26 cellular contexts compared by ENCODE assay signal in the genomic region with DNA sequence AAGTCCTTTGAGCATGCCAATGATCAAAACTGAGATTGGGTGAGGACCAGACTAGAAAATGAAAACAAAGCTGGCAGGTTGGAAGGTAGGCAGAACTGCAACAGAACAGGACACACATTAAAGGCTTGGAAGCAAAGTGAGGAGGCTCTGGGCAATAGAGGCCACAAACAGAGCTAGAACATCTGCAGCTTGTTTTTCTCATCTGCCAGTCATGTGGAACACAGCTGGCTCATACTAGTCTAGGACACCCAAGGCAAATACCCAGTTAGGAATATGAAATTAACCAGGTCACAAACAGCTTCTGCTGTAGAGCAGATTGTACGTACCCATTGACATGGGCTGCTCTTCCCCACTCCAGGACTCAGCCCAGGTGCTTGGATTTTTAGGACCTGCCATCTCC.
DNase-seq lines count a peak whose midpoint lies in the region; ATAC-seq and TF ChIP-seq lines count a peak whose summit lies in the region.
"Had no signal": no experiment of that assay in that cellular context is flagged by ENCODE, and none has a peak within 500 bp of the region (broad histone marks: within the 10 kb centered on the region; RNA-seq: fewer than 3 reads in every experiment).

No MANE protein-coding gene starts in this region.

- H3K4me1 Mint-ChIP-seq in T-helper 2 cell treated with Interferon-gamma antibody and Interleukin-4, amounts not matched to agents 5 μg/mL and 100 μg/mL, for 36 hours (ENCODE audit: low read depth): peaks cover 12% of the 10 kb centered on the region
- H3K4me1 Mint-ChIP-seq in naive thymus-derived CD4-positive, alpha-beta T cell: peaks cover 4 to 50% (median 39%) of the 10 kb centered on the region in 7 donors
- H3K4me1 Mint-ChIP-seq: brain had no signal

- H3K27ac ChIP-seq in SK-N-SH (ENCODE audit: low read depth in 2 of 2, low read length in 1 of 2): no peak overlapping the region
- no peak overlapping the region for H3K27ac ChIP-seq in naive thymus-derived CD4-positive, alpha-beta T cell (ENCODE audit: low read depth, low read length)
- H3K27ac ChIP-seq: left ventricle myocardium inferior, neutrophil, psoas muscle, thoracic aorta had no signal

- no peak for TF ChIP-seq RAD21 in SK-N-SH (IDR thresholded peaks at IDR 0.05; ENCODE audit: low read length)

- peak overlapping the region; percentile 1 for H3K27ac Mint-ChIP-seq in T-helper 2 cell treated with Interferon-gamma antibody and Interleukin-4, amounts not matched to agents 5 μg/mL and 100 μg/mL, for 36 hours
- peak overlapping the region in 8 of 9 donors; percentile 58 to 92 (median 70) for H3K27ac Mint-ChIP-seq in naive thymus-derived CD4-positive, alpha-beta T cell
- H3K27ac Mint-ChIP-seq: activated T-helper 2 cell treated with anti-CD3 and anti-CD28 coated beads, Interferon-gamma antibody, Interleukin-2, Interleukin-4, amounts not matched to agents 10 μg/mL and 5 μg/mL and 100 μg/mL, durations not matched to agents 14 hours and 24 hours and 36 hours; brain had no signal

- no peaks in the 10 kb centered on the region for H3K27me3 Mint-ChIP-seq in T-helper 2 cell treated with Interferon-gamma antibody and Interleukin-4, amounts not matched to agents 5 μg/mL and 100 μg/mL, for 36 hours (ENCODE audit: low read depth)
- H3K27me3 Mint-ChIP-seq in naive thymus-derived CD4-positive, alpha-beta T cell: no peaks in the 10 kb centered on the region
- H3K27me3 Mint-ChIP-seq: brain had no signal

- no peaks in the 10 kb centered on the region for H3K9me3 ChIP-seq in SK-N-SH
- no peaks in the 10 kb centered on the region for H3K9me3 ChIP-seq in naive thymus-derived CD4-positive, alpha-beta T cell (ENCODE audit: control insufficient read depth in 2 of 3, low read length in 3 of 3)
- H3K9me3 ChIP-seq: left ventricle myocardium inferior, neutrophil, psoas muscle, thoracic aorta had no signal

- intact Hi-C loops in naive thymus-derived CD4-positive, alpha-beta T cell (cut with micrococcal nuclease): no loop called here
- intact Hi-C loops in Right ventricle myocardium superior (cut with DNase I): no loop called here

- TF ChIP-seq EP300 in SK-N-SH (IDR thresholded peaks at IDR 0.05; ENCODE audit: borderline replicate concordance in 1 of 2, low read depth in 1 of 2, low read length in 1 of 2): no peak

- H3F3A ChIP-seq in SK-N-SH (replicated peaks; ENCODE audit: insufficient read depth): no peaks in the 10 kb centered on the region

- no peak overlapping the region for H2AFZ ChIP-seq in SK-N-SH (ENCODE audit: low read depth)

- TF ChIP-seq CTCF in SK-N-SH (IDR thresholded peaks at IDR 0.05): no peak

- peaks cover 4% of the 10 kb centered on the region for H3K36me3 Mint-ChIP-seq in T-helper 2 cell treated with Interferon-gamma antibody and Interleukin-4, amounts not matched to agents 5 μg/mL and 100 μg/mL, for 36 hours (ENCODE audit: low read depth)
- H3K36me3 Mint-ChIP-seq in naive thymus-derived CD4-positive, alpha-beta T cell: peaks cover 0 to 6% (median 4%) of the 10 kb centered on the region in 5 donors

- 60% methylated on average over 1 of the region's 1 CpG for WGBS in SK-N-SH (ENCODE audit: low lambda C conversion rate)

- no peaks in the 10 kb centered on the region for H3K27me3 ChIP-seq in SK-N-SH (ENCODE audit: insufficient read depth)
- no peaks in the 10 kb centered on the region for H3K27me3 ChIP-seq in naive thymus-derived CD4-positive, alpha-beta T cell (ENCODE audit: control insufficient read depth in 2 of 2, insufficient read depth in 2 of 2, low read length in 2 of 2)
- H3K27me3 ChIP-seq: neutrophil had no signal

- H3K4me3 ChIP-seq in SK-N-SH (ENCODE audit: low read depth in 2 of 2, low read length in 1 of 2): no peak overlapping the region
- no peak overlapping the region for H3K4me3 ChIP-seq in naive thymus-derived CD4-positive, alpha-beta T cell (ENCODE audit: low read length)
- H3K4me3 ChIP-seq: left ventricle myocardium inferior, psoas muscle, thoracic aorta had no signal

- H3K9ac ChIP-seq in SK-N-SH: no peak overlapping the region

- peak; percentile 5 for DNase-seq in SK-N-SH
- no peak for DNase-seq in T-helper 2 cell treated with Interferon-gamma antibody and Interleukin-4, amounts not matched to agents 5 μg/mL and 100 μg/mL, for 36 hours (ENCODE audit: low spot score)
- no peak for DNase-seq in naive thymus-derived CD4-positive, alpha-beta T cell
- DNase-seq in Right ventricle myocardium superior: no peak
- DNase-seq in NCI-H82 (lab: John Stamatoyannopoulos, UW): no peak
- no peak for DNase-seq in SHP77 (lab: John Stamatoyannopoulos, UW)
- DNase-seq: 8988T; activated CD4-positive, alpha-beta T cell treated with anti-CD3 and anti-CD28 coated beads, Interleukin-2, amount 50 U/mL, for 48 hours; activated CD4-positive, CD25-positive, alpha-beta regulatory T cell; activated CD8-positive, alpha-beta memory T cell treated with anti-CD3 and anti-CD28 coated beads, Interleukin-2, amount 50 U/mL, for 48 hours; AML-193; DMS79; islet precursor cell; left ventricle myocardium inferior; mesendoderm; NCI-H1048; NCI-H1694 treated with DMSO at 0.1 percent for 48 hours; psoas muscle; stimulated activated naive CD4-positive, alpha-beta T cell; SW 1271 had no signal

- H3K4me3 Mint-ChIP-seq in T-helper 2 cell treated with Interferon-gamma antibody and Interleukin-4, amounts not matched to agents 5 μg/mL and 100 μg/mL, for 36 hours: no peak overlapping the region
- peak overlapping the region in 3 of 10 donors; percentile 4 to 52 (median 17) for H3K4me3 Mint-ChIP-seq in naive thymus-derived CD4-positive, alpha-beta T cell
- H3K4me3 Mint-ChIP-seq: brain had no signal

- H3K9me2 ChIP-seq in SK-N-SH: no peaks in the 10 kb centered on the region

- no peaks in the 10 kb centered on the region for H3K36me3 ChIP-seq in SK-N-SH (replicated peaks in 1 of 2; ENCODE audit: control insufficient read depth in 1 of 2, insufficient read depth in 2 of 2, low read length in 1 of 2)
- no peaks in the 10 kb centered on the region for H3K36me3 ChIP-seq in naive thymus-derived CD4-positive, alpha-beta T cell (ENCODE audit: control insufficient read depth in 2 of 3, insufficient read depth in 3 of 3, low read length in 3 of 3)
- H3K36me3 ChIP-seq: left ventricle myocardium inferior, neutrophil, thoracic aorta had no signal

- ATAC-seq in SK-N-SH treated with all-trans-retinoic acid at 6 μM for 48 hours: no peak
- peak; percentile 46 for ATAC-seq in GM18907 (IDR thresholded peaks at IDR 0.05; ENCODE audit: unreplicated experiment)
- ATAC-seq in naive thymus-derived CD4-positive, alpha-beta T cell: peak; percentile 14
- no peak for ATAC-seq in Right ventricle myocardium superior (ENCODE audit: poor library complexity)
- ATAC-seq: psoas muscle had no signal

- peaks cover 0 to 10% of the 10 kb centered on the region in 2 experiments; a peak in 1 of 4 replicates for H3K4me1 ChIP-seq in SK-N-SH (ENCODE audit: control insufficient read depth in 1 of 2, insufficient read depth in 2 of 2, low read depth in 1 of 2, low read length in 1 of 2)
- H3K4me1 ChIP-seq in naive thymus-derived CD4-positive, alpha-beta T cell (ENCODE audit: control insufficient read depth in 2 of 2, insufficient read depth in 2 of 2, low read length in 2 of 2): peaks cover 0 to 11% of the 10 kb centered on the region in 2 donors
- H3K4me1 ChIP-seq: psoas muscle had no signal

- POLR2A ChIA-PET in SK-N-SH (lab: Yijun Ruan, JAX): no interaction called here
- POLR2A ChIA-PET in naive thymus-derived CD4-positive, alpha-beta T cell (lab: Charles Lee): interaction anchor here (1.0 to 1.2 kb wide), 2 partner anchors 28 to 142 kb away, joined by 3 to 4 read pairs; no protein-coding TSS in a partner anchor

- no peaks in the 10 kb centered on the region for H3K9me3 Mint-ChIP-seq in T-helper 2 cell treated with Interferon-gamma antibody and Interleukin-4, amounts not matched to agents 5 μg/mL and 100 μg/mL, for 36 hours
- H3K9me3 Mint-ChIP-seq in naive thymus-derived CD4-positive, alpha-beta T cell: peaks cover 0 to 5% (median 0%) of the 10 kb centered on the region in 11 donors
- H3K9me3 Mint-ChIP-seq: activated T-helper 2 cell treated with anti-CD3 and anti-CD28 coated beads, Interferon-gamma antibody, Interleukin-2, Interleukin-4, amounts not matched to agents 10 μg/mL and 5 μg/mL and 100 μg/mL, durations not matched to agents 14 hours and 24 hours and 36 hours; brain had no signal

- no peaks in the 10 kb centered on the region for H4K20me1 ChIP-seq in SK-N-SH (ENCODE audit: insufficient read depth)

- H3K4me2 ChIP-seq in SK-N-SH: no peak overlapping the region

- CTCF ChIA-PET in SK-N-SH (lab: Yijun Ruan, JAX): no interaction called here
- CTCF ChIA-PET in naive thymus-derived CD4-positive, alpha-beta T cell (lab: Charles Lee): interaction anchor here (1.4 kb wide), 1 partner anchor 21 kb away, joined by 3 read pairs; no protein-coding TSS in a partner anchor

- no peaks in the 10 kb centered on the region for H3K79me2 ChIP-seq in SK-N-SH (ENCODE audit: insufficient read depth)

TF ChIP-seq in SK-N-SH, 30 proteins besides CTCF, POLR2A, EP300 and RAD21:
- no peak for TF ChIP-seq FOXM1 (IDR thresholded peaks at IDR 0.05; ENCODE audit: low read depth)
- TF ChIP-seq NRF1 (IDR thresholded peaks at IDR 0.05; ENCODE audit: low read depth, low read length): no peak

TF ChIP-seq in SK-N-SH treated with all-trans-retinoic acid at 6 μM for 48 hours, 23 proteins besides CTCF, POLR2A, EP300 and RAD21 (continues in another document):
- TF ChIP-seq ESRRG (CRISPR knock-in tag; IDR thresholded peaks at IDR 0.05): no peak
- TF ChIP-seq ISL1 (CRISPR knock-in tag; IDR thresholded peaks at IDR 0.05): no peak
- TF ChIP-seq ZFP3 (CRISPR knock-in tag; IDR thresholded peaks at IDR 0.05): no peak
- TF ChIP-seq PPARA (CRISPR knock-in tag; IDR thresholded peaks at IDR 0.05; ENCODE audit: borderline replicate concordance): no peak
- no peak for TF ChIP-seq ZNF565 (CRISPR knock-in tag; conservative IDR thresholded peaks at IDR 0.05; ENCODE audit: low read depth)
- TF ChIP-seq CSDC2 (CRISPR knock-in tag; IDR thresholded peaks at IDR 0.05): no peak
- no peak for TF ChIP-seq ZFP30 (CRISPR knock-in tag; IDR thresholded peaks at IDR 0.05)
- TF ChIP-seq, protein P1, sequence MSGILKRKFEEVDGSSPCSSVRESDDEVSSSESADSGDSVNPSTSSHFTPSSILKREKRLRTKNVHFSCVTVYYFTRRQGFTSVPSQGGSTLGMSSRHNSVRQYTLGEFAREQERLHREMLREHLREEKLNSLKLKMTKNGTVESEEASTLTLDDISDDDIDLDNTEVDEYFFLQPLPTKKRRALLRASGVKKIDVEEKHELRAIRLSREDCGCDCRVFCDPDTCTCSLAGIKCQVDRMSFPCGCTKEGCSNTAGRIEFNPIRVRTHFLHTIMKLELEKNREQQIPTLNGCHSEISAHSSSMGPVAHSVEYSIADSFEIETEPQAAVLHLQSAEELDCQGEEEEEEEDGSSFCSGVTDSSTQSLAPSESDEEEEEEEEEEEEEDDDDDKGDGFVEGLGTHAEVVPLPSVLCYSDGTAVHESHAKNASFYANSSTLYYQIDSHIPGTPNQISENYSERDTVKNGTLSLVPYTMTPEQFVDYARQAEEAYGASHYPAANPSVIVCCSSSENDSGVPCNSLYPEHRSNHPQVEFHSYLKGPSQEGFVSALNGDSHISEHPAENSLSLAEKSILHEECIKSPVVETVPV (CRISPR knock-in tag; IDR thresholded peaks at IDR 0.05): no peak
- no peak for TF ChIP-seq BACH2 (CRISPR knock-in tag; IDR thresholded peaks at IDR 0.05; ENCODE audit: borderline replicate concordance)
- no peak for TF ChIP-seq SNAI2 (CRISPR knock-in tag; IDR thresholded peaks at IDR 0.05)

Comparison
In these comparisons a context has a peak if more than half of its experiments do, and no peak if none do; other contexts are left out.
1. ATAC-seq: peak in GM18907 (single experiment) and naive thymus-derived CD4-positive, alpha-beta T cell (single experiment); none in SK-N-SH treated with all-trans-retinoic acid at 6 μM for 48 hours (single experiment) and Right ventricle myocardium superior (single experiment).